9 cellular contexts compared by ENCODE assay signal in genomic region chr3:58824285-58824684, GRCh38.
A peak's percentile ranks its signal among the peaks of the same experiment; 100 is the strongest.
DNase-seq lines count a peak whose midpoint lies in the region; ATAC-seq and TF ChIP-seq lines count a peak whose summit lies in the region.
"Had no signal": no experiment of that assay in that cellular context is flagged by ENCODE, and none has a peak within 500 bp of the region (broad histone marks: within the 10 kb centered on the region; RNA-seq: fewer than 3 reads in every experiment).

No MANE protein-coding gene starts in this region.

- H3K4me3 ChIP-seq in PC-9 (no peak overlapping the region), vagina (no peak overlapping the region)

- BruUV-seq in PC-9 (replicated peaks; lab: Mats Ljungman, UMichigan): no TSS peak

- POLR2A ChIA-PET in PC-9 (lab: Charles Lee; ENCODE audit: unreplicated experiment): no interaction called here

- H3K27ac ChIP-seq in PC-9 (no peak overlapping the region), vagina (no peak overlapping the region)

- no peak overlapping the region for H2AFZ ChIP-seq in PC-9

- H3K4me1 ChIP-seq in PC-9 (replicated peaks; ENCODE audit: insufficient read depth) (no peaks in the 10 kb centered on the region), vagina (no peaks in the 10 kb centered on the region)

- no peaks in the 10 kb centered on the region for H3K27me3 ChIP-seq in PC-9 (ENCODE audit: insufficient read depth, low read depth)
- no peaks in the 10 kb centered on the region for H3K27me3 ChIP-seq in vagina

- H3K79me2 ChIP-seq in PC-9 (ENCODE audit: low read depth): no peaks in the 10 kb centered on the region

- H3K9me3 ChIP-seq in PC-9 (ENCODE audit: insufficient read depth, low read depth): no peaks in the 10 kb centered on the region
- H3K9me3 ChIP-seq in vagina: no peaks in the 10 kb centered on the region

- intact Hi-C loops in PC-9 (cut with micrococcal nuclease; ENCODE audit: unreplicated experiment) (loop anchor here (10.0 kb wide), 1 partner anchor 231 kb away; the partner anchor contains the start of gene CFAP20DC), vagina (cut with DNase I) (no loop called here)

- no peak overlapping the region for H3K4me2 ChIP-seq in PC-9

- TF ChIP-seq CTCF in PC-9 (conservative IDR thresholded peaks at IDR 0.05) (peak; percentile 70), vagina (IDR thresholded peaks at IDR 0.05) (no peak)

- no peaks in the 10 kb centered on the region for H4K20me1 ChIP-seq in PC-9 (ENCODE audit: insufficient read depth)

- DNase-seq in DMS 273 treated with DMSO at 0.1 percent for 48 hours (lab: John Stamatoyannopoulos, UW) (peak; percentile 26), PC-9 (peak in 1 of 2 experiments; percentile 37), dermis blood vessel endothelial cell (peak; percentile 81), medulla oblongata (ENCODE audit: extremely low spot score) (peak; percentile 48), cerebellum (ENCODE audit: low spot score) (no peak), vagina (ENCODE audit: extremely low spot score in 2 of 2) (no peak)
- DNase-seq: activated B cell treated with CpG ODN at 0.5 μM for 24 hours had no signal

- peak; percentile 65 for ATAC-seq in HG03196 (IDR thresholded peaks at IDR 0.05; ENCODE audit: unreplicated experiment)
- no peak for ATAC-seq in HG03457 (IDR thresholded peaks at IDR 0.05; ENCODE audit: unreplicated experiment)

- H3F3A ChIP-seq in PC-9 (ENCODE audit: insufficient read depth, low read depth): no peaks in the 10 kb centered on the region

- CTCF ChIA-PET in PC-9 (lab: Charles Lee): interaction anchor here (0.6 to 1.7 kb wide), 2 partner anchors 616 to 1033 kb away, joined by 4 to 12 read pairs; no protein-coding TSS in a partner anchor

- H3K36me3 ChIP-seq in PC-9 (ENCODE audit: low read depth) (no peaks in the 10 kb centered on the region), vagina (no peaks in the 10 kb centered on the region)

- no peaks in the 10 kb centered on the region for H3K9me2 ChIP-seq in PC-9 (ENCODE audit: insufficient read depth)

- no peak for TF ChIP-seq POLR2A in vagina (IDR thresholded peaks at IDR 0.05)

Comparison
In these comparisons a context has a peak if more than half of its experiments do, and no peak if none do; other contexts are left out.
1. DNase-seq: peak in DMS 273 treated with DMSO at 0.1 percent for 48 hours (single experiment), dermis blood vessel endothelial cell (single experiment) and medulla oblongata (single experiment); none in cerebellum (single experiment) and vagina (0 of 2).